Comparison of ENCODE assay signal across 1 cellular context in genomic region chr20:49976542-49976941, GRCh38.
TF ChIP-seq lines count a peak whose summit lies in the region.

No MANE protein-coding gene starts in this region.

TF ChIP-seq in HepG2, 621 proteins besides CTCF, POLR2A, EP300 and RAD21 (continued from another document and continues in another):
- TF ChIP-seq, protein P1, sequence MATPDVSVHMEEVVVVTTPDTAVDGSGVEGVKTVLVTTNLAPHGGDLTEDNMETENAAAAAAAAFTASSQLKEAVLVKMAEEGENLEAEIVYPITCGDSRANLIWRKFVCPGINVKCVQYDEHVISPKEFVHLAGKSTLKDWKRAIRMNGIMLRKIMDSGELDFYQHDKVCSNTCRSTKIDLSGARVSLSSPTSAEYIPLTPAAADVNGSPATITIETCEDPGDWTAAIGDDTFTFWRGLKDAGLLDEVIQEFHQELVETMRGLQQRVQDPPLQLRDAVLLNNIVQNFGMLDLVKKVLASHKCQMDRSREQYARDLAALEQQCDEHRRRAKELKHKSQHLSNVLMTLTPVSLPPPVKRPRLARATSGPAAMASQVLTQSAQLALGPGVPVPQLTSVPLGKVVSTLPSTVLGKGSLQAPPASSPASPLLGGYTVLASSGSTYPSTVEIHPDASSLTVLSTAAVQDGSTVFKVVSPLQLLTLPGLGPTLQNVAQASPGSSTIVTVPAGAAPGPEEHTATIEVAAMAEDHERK (CRISPR knock-in tag; IDR thresholded peaks at IDR 0.05; ENCODE audit: low read depth), result no peak
- TF ChIP-seq, protein P2, sequence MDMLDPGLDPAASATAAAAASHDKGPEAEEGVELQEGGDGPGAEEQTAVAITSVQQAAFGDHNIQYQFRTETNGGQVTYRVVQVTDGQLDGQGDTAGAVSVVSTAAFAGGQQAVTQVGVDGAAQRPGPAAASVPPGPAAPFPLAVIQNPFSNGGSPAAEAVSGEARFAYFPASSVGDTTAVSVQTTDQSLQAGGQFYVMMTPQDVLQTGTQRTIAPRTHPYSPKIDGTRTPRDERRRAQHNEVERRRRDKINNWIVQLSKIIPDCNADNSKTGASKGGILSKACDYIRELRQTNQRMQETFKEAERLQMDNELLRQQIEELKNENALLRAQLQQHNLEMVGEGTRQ (IDR thresholded peaks at IDR 0.05; ENCODE audit: low read depth, low read length), result no peak
- TF ChIP-seq, protein P2 (CRISPR knock-in tag; IDR thresholded peaks at IDR 0.05; ENCODE audit: borderline replicate concordance), result no peak
- TF ChIP-seq ATM (IDR thresholded peaks at IDR 0.05; ENCODE audit: borderline replicate concordance), result no peak
- TF ChIP-seq ZMYM2 (CRISPR knock-in tag; IDR thresholded peaks at IDR 0.05), result no peak
- peak; percentile 65; the same call in 1 of the 2 replicates for TF ChIP-seq NR2C2 (CRISPR knock-in tag; IDR thresholded peaks at IDR 0.05; ENCODE audit: borderline replicate concordance)
- TF ChIP-seq, protein P3, sequence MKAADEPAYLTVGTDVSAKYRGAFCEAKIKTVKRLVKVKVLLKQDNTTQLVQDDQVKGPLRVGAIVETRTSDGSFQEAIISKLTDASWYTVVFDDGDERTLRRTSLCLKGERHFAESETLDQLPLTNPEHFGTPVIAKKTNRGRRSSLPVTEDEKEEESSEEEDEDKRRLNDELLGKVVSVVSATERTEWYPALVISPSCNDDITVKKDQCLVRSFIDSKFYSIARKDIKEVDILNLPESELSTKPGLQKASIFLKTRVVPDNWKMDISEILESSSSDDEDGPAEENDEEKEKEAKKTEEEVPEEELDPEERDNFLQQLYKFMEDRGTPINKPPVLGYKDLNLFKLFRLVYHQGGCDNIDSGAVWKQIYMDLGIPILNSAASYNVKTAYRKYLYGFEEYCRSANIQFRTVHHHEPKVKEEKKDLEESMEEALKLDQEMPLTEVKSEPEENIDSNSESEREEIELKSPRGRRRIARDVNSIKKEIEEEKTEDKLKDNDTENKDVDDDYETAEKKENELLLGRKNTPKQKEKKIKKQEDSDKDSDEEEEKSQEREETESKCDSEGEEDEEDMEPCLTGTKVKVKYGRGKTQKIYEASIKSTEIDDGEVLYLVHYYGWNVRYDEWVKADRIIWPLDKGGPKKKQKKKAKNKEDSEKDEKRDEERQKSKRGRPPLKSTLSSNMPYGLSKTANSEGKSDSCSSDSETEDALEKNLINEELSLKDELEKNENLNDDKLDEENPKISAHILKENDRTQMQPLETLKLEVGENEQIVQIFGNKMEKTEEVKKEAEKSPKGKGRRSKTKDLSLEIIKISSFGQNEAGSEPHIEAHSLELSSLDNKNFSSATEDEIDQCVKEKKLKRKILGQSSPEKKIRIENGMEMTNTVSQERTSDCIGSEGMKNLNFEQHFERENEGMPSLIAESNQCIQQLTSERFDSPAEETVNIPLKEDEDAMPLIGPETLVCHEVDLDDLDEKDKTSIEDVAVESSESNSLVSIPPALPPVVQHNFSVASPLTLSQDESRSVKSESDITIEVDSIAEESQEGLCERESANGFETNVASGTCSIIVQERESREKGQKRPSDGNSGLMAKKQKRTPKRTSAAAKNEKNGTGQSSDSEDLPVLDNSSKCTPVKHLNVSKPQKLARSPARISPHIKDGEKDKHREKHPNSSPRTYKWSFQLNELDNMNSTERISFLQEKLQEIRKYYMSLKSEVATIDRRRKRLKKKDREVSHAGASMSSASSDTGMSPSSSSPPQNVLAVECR (CRISPR knock-in tag; IDR thresholded peaks at IDR 0.05; ENCODE audit: borderline replicate concordance), result no peak
- no peak; the same call in 1 of the 2 replicates for TF ChIP-seq LCORL (IDR thresholded peaks at IDR 0.05)
- 0 out of 2 replicates have a peak, but pooled peaks have one; percentile 45 for TF ChIP-seq LCORL (CRISPR knock-in tag; IDR thresholded peaks at IDR 0.05)
- no peak for TF ChIP-seq GATA4 (IDR thresholded peaks at IDR 0.05; ENCODE audit: borderline replicate concordance, low read depth)
- TF ChIP-seq, protein P4, sequence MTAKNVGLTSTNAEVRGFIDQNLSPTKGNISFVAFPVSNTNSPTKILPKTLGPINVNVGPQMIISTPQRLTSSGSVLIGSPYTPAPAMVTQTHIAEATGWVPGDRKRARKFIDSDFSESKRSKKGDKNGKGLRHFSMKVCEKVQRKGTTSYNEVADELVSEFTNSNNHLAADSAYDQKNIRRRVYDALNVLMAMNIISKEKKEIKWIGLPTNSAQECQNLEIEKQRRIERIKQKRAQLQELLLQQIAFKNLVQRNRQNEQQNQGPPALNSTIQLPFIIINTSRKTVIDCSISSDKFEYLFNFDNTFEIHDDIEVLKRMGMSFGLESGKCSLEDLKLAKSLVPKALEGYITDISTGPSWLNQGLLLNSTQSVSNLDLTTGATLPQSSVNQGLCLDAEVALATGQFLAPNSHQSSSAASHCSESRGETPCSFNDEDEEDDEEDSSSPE (CRISPR knock-in tag; IDR thresholded peaks at IDR 0.05), result no peak
- no peak for TF ChIP-seq ZNF780A (CRISPR knock-in tag; IDR thresholded peaks at IDR 0.05)
- TF ChIP-seq ZNF878 (CRISPR knock-in tag; IDR thresholded peaks at IDR 0.05), result peak; percentile 60; the same call in 1 of the 2 replicates
- TF ChIP-seq, protein P5, sequence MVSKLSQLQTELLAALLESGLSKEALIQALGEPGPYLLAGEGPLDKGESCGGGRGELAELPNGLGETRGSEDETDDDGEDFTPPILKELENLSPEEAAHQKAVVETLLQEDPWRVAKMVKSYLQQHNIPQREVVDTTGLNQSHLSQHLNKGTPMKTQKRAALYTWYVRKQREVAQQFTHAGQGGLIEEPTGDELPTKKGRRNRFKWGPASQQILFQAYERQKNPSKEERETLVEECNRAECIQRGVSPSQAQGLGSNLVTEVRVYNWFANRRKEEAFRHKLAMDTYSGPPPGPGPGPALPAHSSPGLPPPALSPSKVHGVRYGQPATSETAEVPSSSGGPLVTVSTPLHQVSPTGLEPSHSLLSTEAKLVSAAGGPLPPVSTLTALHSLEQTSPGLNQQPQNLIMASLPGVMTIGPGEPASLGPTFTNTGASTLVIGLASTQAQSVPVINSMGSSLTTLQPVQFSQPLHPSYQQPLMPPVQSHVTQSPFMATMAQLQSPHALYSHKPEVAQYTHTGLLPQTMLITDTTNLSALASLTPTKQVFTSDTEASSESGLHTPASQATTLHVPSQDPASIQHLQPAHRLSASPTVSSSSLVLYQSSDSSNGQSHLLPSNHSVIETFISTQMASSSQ (IDR thresholded peaks at IDR 0.05; ENCODE audit: low read depth), result no peak
- TF ChIP-seq, protein P5 (CRISPR knock-in tag; IDR thresholded peaks at IDR 0.05; ENCODE audit: borderline replicate concordance), result no peak
- TF ChIP-seq ZNF20 (CRISPR knock-in tag; IDR thresholded peaks at IDR 0.05), result no peak
- TF ChIP-seq KDM6A (CRISPR knock-in tag; IDR thresholded peaks at IDR 0.05; ENCODE audit: low read depth), result 0 out of 2 replicates have a peak, but pooled peaks have one; percentile 21
- no peak for TF ChIP-seq ZFP36L2 (CRISPR knock-in tag; IDR thresholded peaks at IDR 0.05)
- no peak for TF ChIP-seq AGO2 (optimal IDR thresholded peaks at IDR 0.05; ENCODE audit: low read depth, low read length)
- TF ChIP-seq SRSF9 (IDR thresholded peaks at IDR 0.05; ENCODE audit: borderline replicate concordance, insufficient read depth, low read depth, low read length, poor library complexity, severe bottlenecking), result no peak
- 0 out of 2 replicates have a peak, but pooled peaks have one; percentile 12 for TF ChIP-seq NFYC (CRISPR knock-in tag; IDR thresholded peaks at IDR 0.05)
- peak; percentile 40; the same call in 1 of the 2 replicates for TF ChIP-seq ZGPAT (CRISPR knock-in tag; IDR thresholded peaks at IDR 0.05)
- TF ChIP-seq ZNF619 (CRISPR knock-in tag; IDR thresholded peaks at IDR 0.05), result no peak
- no peak; the same call in 1 of the 2 replicates for TF ChIP-seq ZNF121 (CRISPR knock-in tag; IDR thresholded peaks at IDR 0.05)
- no peak for TF ChIP-seq ZFP37 (CRISPR knock-in tag; IDR thresholded peaks at IDR 0.05; ENCODE audit: borderline replicate concordance)
- peak; percentile 61; the same call in 1 of the 2 replicates for TF ChIP-seq RCOR2 (CRISPR knock-in tag; IDR thresholded peaks at IDR 0.05)
- no peak for TF ChIP-seq AKAP8 (CRISPR knock-in tag; IDR thresholded peaks at IDR 0.05)
- TF ChIP-seq ZNF343 (CRISPR knock-in tag; IDR thresholded peaks at IDR 0.05), result no peak
- TF ChIP-seq PLRG1 (conservative IDR thresholded peaks at IDR 0.05), result no peak
- 0 out of 2 replicates have a peak, but pooled peaks have one; percentile 43 for TF ChIP-seq KAT8 (CRISPR knock-in tag; IDR thresholded peaks at IDR 0.05)
- TF ChIP-seq, protein P6, sequence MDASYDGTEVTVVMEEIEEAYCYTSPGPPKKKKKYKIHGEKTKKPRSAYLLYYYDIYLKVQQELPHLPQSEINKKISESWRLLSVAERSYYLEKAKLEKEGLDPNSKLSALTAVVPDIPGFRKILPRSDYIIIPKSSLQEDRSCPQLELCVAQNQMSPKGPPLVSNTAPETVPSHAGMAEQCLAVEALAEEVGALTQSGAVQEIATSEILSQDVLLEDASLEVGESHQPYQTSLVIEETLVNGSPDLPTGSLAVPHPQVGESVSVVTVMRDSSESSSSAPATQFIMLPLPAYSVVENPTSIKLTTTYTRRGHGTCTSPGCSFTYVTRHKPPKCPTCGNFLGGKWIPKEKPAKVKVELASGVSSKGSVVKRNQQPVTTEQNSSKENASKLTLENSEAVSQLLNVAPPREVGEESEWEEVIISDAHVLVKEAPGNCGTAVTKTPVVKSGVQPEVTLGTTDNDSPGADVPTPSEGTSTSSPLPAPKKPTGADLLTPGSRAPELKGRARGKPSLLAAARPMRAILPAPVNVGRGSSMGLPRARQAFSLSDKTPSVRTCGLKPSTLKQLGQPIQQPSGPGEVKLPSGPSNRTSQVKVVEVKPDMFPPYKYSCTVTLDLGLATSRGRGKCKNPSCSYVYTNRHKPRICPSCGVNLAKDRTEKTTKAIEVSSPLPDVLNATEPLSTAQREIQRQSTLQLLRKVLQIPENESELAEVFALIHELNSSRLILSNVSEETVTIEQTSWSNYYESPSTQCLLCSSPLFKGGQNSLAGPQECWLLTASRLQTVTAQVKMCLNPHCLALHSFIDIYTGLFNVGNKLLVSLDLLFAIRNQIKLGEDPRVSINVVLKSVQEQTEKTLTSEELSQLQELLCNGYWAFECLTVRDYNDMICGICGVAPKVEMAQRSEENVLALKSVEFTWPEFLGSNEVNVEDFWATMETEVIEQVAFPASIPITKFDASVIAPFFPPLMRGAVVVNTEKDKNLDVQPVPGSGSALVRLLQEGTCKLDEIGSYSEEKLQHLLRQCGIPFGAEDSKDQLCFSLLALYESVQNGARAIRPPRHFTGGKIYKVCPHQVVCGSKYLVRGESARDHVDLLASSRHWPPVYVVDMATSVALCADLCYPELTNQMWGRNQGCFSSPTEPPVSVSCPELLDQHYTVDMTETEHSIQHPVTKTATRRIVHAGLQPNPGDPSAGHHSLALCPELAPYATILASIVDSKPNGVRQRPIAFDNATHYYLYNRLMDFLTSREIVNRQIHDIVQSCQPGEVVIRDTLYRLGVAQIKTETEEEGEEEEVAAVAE (CRISPR knock-in tag; IDR thresholded peaks at IDR 0.05; ENCODE audit: borderline replicate concordance), result peak; percentile 29; the same call in 1 of the 2 replicates
- TF ChIP-seq HMGA1 (CRISPR knock-in tag; conservative IDR thresholded peaks at IDR 0.05), result no peak
- TF ChIP-seq MED1 (CRISPR knock-in tag; IDR thresholded peaks at IDR 0.05), result peak; percentile 23; the same call in 1 of the 2 replicates
- TF ChIP-seq ZNF788 (CRISPR knock-in tag; IDR thresholded peaks at IDR 0.05; ENCODE audit: borderline replicate concordance), result no peak
- peak; percentile 17 for TF ChIP-seq ASH2L (IDR thresholded peaks at IDR 0.05; ENCODE audit: insufficient read length, low read depth, low read length)
- peak; percentile 71; the same call in 1 of the 2 replicates for TF ChIP-seq RXRB (CRISPR knock-in tag; IDR thresholded peaks at IDR 0.05; ENCODE audit: borderline replicate concordance)
- no peak for TF ChIP-seq GTF2F1 (IDR thresholded peaks at IDR 0.05; ENCODE audit: low read length)
- no peak for TF ChIP-seq RBM39 (IDR thresholded peaks at IDR 0.05; ENCODE audit: low read depth, low read length, poor library complexity, severe bottlenecking)
- TF ChIP-seq MTA3 (CRISPR knock-in tag; IDR thresholded peaks at IDR 0.05), result no peak
- TF ChIP-seq ZBTB20 (CRISPR knock-in tag; IDR thresholded peaks at IDR 0.05; ENCODE audit: borderline replicate concordance, low read depth), result 0 out of 2 replicates have a peak, but pooled peaks have one; percentile 19
- no peak for TF ChIP-seq NFATC3 (CRISPR knock-in tag; IDR thresholded peaks at IDR 0.05)
- TF ChIP-seq ZNF350 (CRISPR knock-in tag; IDR thresholded peaks at IDR 0.05; ENCODE audit: borderline replicate concordance, low read depth), result no peak
- no peak for TF ChIP-seq KLF12 (CRISPR knock-in tag; IDR thresholded peaks at IDR 0.05; ENCODE audit: borderline replicate concordance)
